11 cellular contexts compared by ENCODE assay signal in genomic region chr6:6392214-6393068, GRCh38.
A peak's percentile ranks its signal among the peaks of the same experiment; 100 is the strongest.
DNase-seq lines count a peak whose midpoint lies in the region; ATAC-seq and TF ChIP-seq lines count a peak whose summit lies in the region.
"Had no signal": no experiment of that assay in that cellular context is flagged by ENCODE, and none has a peak within 500 bp of the region (broad histone marks: within the 10 kb centered on the region; RNA-seq: fewer than 3 reads in every experiment).

No MANE protein-coding gene starts in this region.

- no peak overlapping the region for H3K4me3 ChIP-seq in GM06990 (replicated peaks; ENCODE audit: low read depth, low read length)

- ATAC-seq in GM19328 (IDR thresholded peaks at IDR 0.05; ENCODE audit: unreplicated experiment) (peak; percentile 63), HG02763 (IDR thresholded peaks at IDR 0.05; ENCODE audit: unreplicated experiment) (peak; percentile 66), HG03469 (IDR thresholded peaks at IDR 0.05; ENCODE audit: unreplicated experiment) (peak; percentile 50)
- no peak for ATAC-seq in activated T-helper 17 cell treated with anti-CD3 and anti-CD28 coated beads, Interleukin-2, amount 50 U/mL, for 72 hours (replicated peaks)
- ATAC-seq: stimulated activated effector memory CD8-positive, alpha-beta T cell treated with anti-CD3 and anti-CD28 coated beads, Interleukin-12 subunit alpha, Interleukin-12 subunit beta, amount 100 ng/mL, for 72 hours had no signal

- no peak overlapping the region for H3K4me3 Mint-ChIP-seq in activated T-helper 17 cell treated with anti-CD3 and anti-CD28 coated beads, Interleukin-2, amount 50 U/mL, for 72 hours
- H3K4me3 Mint-ChIP-seq: stimulated activated effector memory CD8-positive, alpha-beta T cell treated with anti-CD3 and anti-CD28 coated beads, Interleukin-12 subunit alpha, Interleukin-12 subunit beta, amount 100 ng/mL, for 72 hours had no signal

- H3K27ac Mint-ChIP-seq in activated T-helper 17 cell treated with anti-CD3 and anti-CD28 coated beads, Interleukin-2, amount 50 U/mL, for 72 hours: no peak overlapping the region
- H3K27ac Mint-ChIP-seq: stimulated activated effector memory CD8-positive, alpha-beta T cell treated with anti-CD3 and anti-CD28 coated beads, Interleukin-12 subunit alpha, Interleukin-12 subunit beta, amount 100 ng/mL, for 72 hours had no signal

- H3K36me3 ChIP-seq in GM06990 (ENCODE audit: control insufficient read depth, insufficient read depth, low read length): no peaks in the 10 kb centered on the region

- TF ChIP-seq CTCF in GM06990 (IDR thresholded peaks at IDR 0.05; ENCODE audit: insufficient read depth, low read length, poor library complexity, severe bottlenecking): no peak

- no peaks in the 10 kb centered on the region for H3K36me3 Mint-ChIP-seq in activated T-helper 17 cell treated with anti-CD3 and anti-CD28 coated beads, Interleukin-2, amount 50 U/mL, for 72 hours (ENCODE audit: low read depth)
- H3K36me3 Mint-ChIP-seq: stimulated activated effector memory CD8-positive, alpha-beta T cell treated with anti-CD3 and anti-CD28 coated beads, Interleukin-12 subunit alpha, Interleukin-12 subunit beta, amount 100 ng/mL, for 72 hours had no signal

- H3K4me1 Mint-ChIP-seq in activated T-helper 17 cell treated with anti-CD3 and anti-CD28 coated beads, Interleukin-2, amount 50 U/mL, for 72 hours: no peaks in the 10 kb centered on the region
- H3K4me1 Mint-ChIP-seq: stimulated activated effector memory CD8-positive, alpha-beta T cell treated with anti-CD3 and anti-CD28 coated beads, Interleukin-12 subunit alpha, Interleukin-12 subunit beta, amount 100 ng/mL, for 72 hours had no signal

- DNase-seq in GM06990 (ENCODE audit: extremely low read depth, insufficient read length): peak; percentile 76
- DNase-seq in hypothalamus (lab: John Stamatoyannopoulos, UW): no peak
- DNase-seq in GF-D8 (lab: John Stamatoyannopoulos, UW): no peak
- no peak for DNase-seq in NCI-H2196 (lab: John Stamatoyannopoulos, UW; ENCODE audit: unreplicated experiment)
- DNase-seq: IMR-90, NCI-H2227 treated with DMSO at 0.1 percent for 48 hours had no signal

- H3K27me3 Mint-ChIP-seq in activated T-helper 17 cell treated with anti-CD3 and anti-CD28 coated beads, Interleukin-2, amount 50 U/mL, for 72 hours: peaks cover 29% of the 10 kb centered on the region

- no peaks in the 10 kb centered on the region for H3K9me3 Mint-ChIP-seq in activated T-helper 17 cell treated with anti-CD3 and anti-CD28 coated beads, Interleukin-2, amount 50 U/mL, for 72 hours
- H3K9me3 Mint-ChIP-seq: stimulated activated effector memory CD8-positive, alpha-beta T cell treated with anti-CD3 and anti-CD28 coated beads, Interleukin-12 subunit alpha, Interleukin-12 subunit beta, amount 100 ng/mL, for 72 hours had no signal

- no peaks in the 10 kb centered on the region for H3K27me3 ChIP-seq in GM06990 (replicated peaks; ENCODE audit: control insufficient read depth, insufficient read depth, low read length)
